Comparison of ENCODE assay signal across 17 cellular contexts in genomic region chr20:60009318-60009717, GRCh38. TPM values are rescaled to one million over a fixed set of nuclear protein-coding genes. Genes with fewer than 3 reads are reported as not detected.
DNase-seq lines count a peak whose midpoint lies in the region; ATAC-seq, FAIRE-seq and TF ChIP-seq lines count a peak whose summit lies in the region.
"Had no signal": no experiment of that assay in that cellular context is flagged by ENCODE, and none has a peak within 500 bp of the region (broad histone marks: within the 10 kb centered on the region; RNA-seq: fewer than 3 reads in every experiment).

No MANE protein-coding gene starts in this region.

- H3K27ac ChIP-seq in H1 (ENCODE audit: low read depth, low read length): no peak overlapping the region
- H3K27ac ChIP-seq: BLaER1 treated with 17β-estradiol and CSF1 and Interleukin-3, amounts not matched to agents 10 nM and 100 nM had no signal

- H3K9me3 ChIP-seq in H1 (ENCODE audit: insufficient read depth in 2 of 2, low read depth in 1 of 2, low read length in 1 of 2): no peaks in the 10 kb centered on the region
- H3K9me3 ChIP-seq in BE2C: no peaks in the 10 kb centered on the region
- H3K9me3 ChIP-seq: BLaER1 treated with 17β-estradiol and CSF1 and Interleukin-3, amounts not matched to agents 10 nM and 100 nM had no signal

- TF ChIP-seq RAD21 in H1 (IDR thresholded peaks at IDR 0.05 in 1 of 2, conservative IDR thresholded peaks at IDR 0.05 in 1 of 2; ENCODE audit: low read depth in 2 of 2, low read length in 2 of 2): no peak

- POLR2A ChIA-PET in H1 (lab: Charles Lee; ENCODE audit: partially characterized antibody): no interaction called here

- no peak overlapping the region for H3K18ac ChIP-seq in H1 (ENCODE audit: extremely low read depth, low read length)

- H3K4me2 ChIP-seq in H1 (ENCODE audit: insufficient read depth in 1 of 2, low read depth in 2 of 2, low read length in 2 of 2): no peak overlapping the region

- TF ChIP-seq POLR2A in H1 (IDR thresholded peaks at IDR 0.05; ENCODE audit: control extremely low read depth in 1 of 2, low read depth in 2 of 2, low read length in 2 of 2) (no peak), lower leg skin (IDR thresholded peaks at IDR 0.05) (no peak)

- H3K4me1 Mint-ChIP-seq in natural killer cell: peaks cover 35 to 41% of the 10 kb centered on the region in 2 donors

- no peak overlapping the region for H2BK20ac ChIP-seq in H1 (ENCODE audit: low read length)

- no peak overlapping the region for H2AK5ac ChIP-seq in H1 (ENCODE audit: low read depth, low read length)

- no peak for TF ChIP-seq EP300 in H1 (IDR thresholded peaks at IDR 0.05; ENCODE audit: borderline replicate concordance in 1 of 2, low read depth in 2 of 2, low read length in 2 of 2)

- FAIRE-seq in HTR-8/SVneo (lab: Jason Lieb, UNC) (peak; percentile 89), H1 (lab: Jason Lieb, UNC) (no peak)
- FAIRE-seq: GM19239 had no signal

- no peak overlapping the region for H3K56ac ChIP-seq in H1 (replicated peaks; ENCODE audit: insufficient read length, low read depth, low read length)

- no peak overlapping the region for H3K4me3 Mint-ChIP-seq in natural killer cell
- H3K4me3 Mint-ChIP-seq: CD4-positive, CD25-positive, alpha-beta regulatory T cell; HFFc6 had no signal

- H4K91ac ChIP-seq in H1 (replicated peaks; ENCODE audit: insufficient read length, low read length): no peak overlapping the region

- no peaks in the 10 kb centered on the region; a peak in 1 of 7 replicates for H3K27me3 ChIP-seq in H1 (replicated peaks in 1 of 4; ENCODE audit: control insufficient read depth in 3 of 4, extremely low read depth in 1 of 4, insufficient read depth in 3 of 4, low read length in 3 of 4)
- 0 out of 2 replicates have a peak, but pooled peaks cover 4% of the 10 kb centered on the region for H3K27me3 ChIP-seq in BE2C
- H3K27me3 ChIP-seq: BLaER1 treated with 17β-estradiol and CSF1 and Interleukin-3, amounts not matched to agents 10 nM and 100 nM had no signal

- H3K79me2 ChIP-seq in H1 (ENCODE audit: control insufficient read depth in 1 of 2, insufficient read depth in 2 of 2, low read length in 2 of 2): no peaks in the 10 kb centered on the region

- DNase-seq in HTR-8/SVneo (ENCODE audit: insufficient read length, low spot score) (no peak), H1 (ENCODE audit: low read depth in 1 of 2, low spot score in 2 of 2) (no peak), lower leg skin (ENCODE audit: low spot score in 2 of 2) (peak; percentile 5 to 53), retina (peak; percentile 31), BE2C (no peak), natural killer cell (no peak)
- DNase-seq in effector CD8-positive, alpha-beta T cell (lab: John Stamatoyannopoulos, UW): no peak
- DNase-seq: 8988T; AML-193; CD4-positive, CD25-positive, alpha-beta regulatory T cell; DMS53; GF-D8; GOT3; HCEC 1CT; HFFc6 had no signal

- no peak overlapping the region for H4K8ac ChIP-seq in H1 (ENCODE audit: extremely low read depth, insufficient read depth, low read length)

- no peaks in the 10 kb centered on the region for H3K79me1 ChIP-seq in H1 (ENCODE audit: low read depth, low read length)

- H2BK15ac ChIP-seq in H1 (ENCODE audit: low read length): no peak overlapping the region

- WGBS in H1 (ENCODE audit: extremely low coverage in 1 of 2, insufficient coverage in 1 of 2, insufficient read length in 1 of 2, insufficient replicate concordance in 2 of 2, low coverage in 1 of 2, low lambda C conversion rate in 2 of 2, missing lambda C conversion rate in 1 of 2), 2 experiments: 97% methylated on average over 12 of the region's 13 CpGs; no CpG with 5 or more reads in 1 of the 2 experiments
- WGBS in lower leg skin, 2 donors: 90 to 96% methylated on average over 13 of the region's 13 CpGs

- H2BK5ac ChIP-seq in H1 (ENCODE audit: low read depth, low read length): 0 out of 2 replicates have a peak overlapping the region, but pooled peaks have one; percentile 6

- H3K4me1 ChIP-seq in H1 (replicated peaks in 1 of 4; ENCODE audit: control insufficient read depth in 3 of 4, insufficient read depth in 4 of 4, low read length in 3 of 4): no peaks in the 10 kb centered on the region; a peak in 1 of 7 replicates
- H3K4me1 ChIP-seq in BE2C: no peaks in the 10 kb centered on the region

- no peak for ATAC-seq in natural killer cell

- H3K9me3 Mint-ChIP-seq in natural killer cell: no peaks in the 10 kb centered on the region
- H3K9me3 Mint-ChIP-seq: CD4-positive, CD25-positive, alpha-beta regulatory T cell; HFFc6 had no signal

- no peak overlapping the region for H2BK12ac ChIP-seq in H1 (ENCODE audit: low read depth, low read length)

- no peak overlapping the region for H3K4me3 ChIP-seq in H1 (ENCODE audit: extremely low read depth in 1 of 4, insufficient read depth in 2 of 4, low read depth in 3 of 4, low read length in 4 of 4)
- no peak overlapping the region for H3K4me3 ChIP-seq in lower leg skin (ENCODE audit: low read depth, poor library complexity, severe bottlenecking)
- H3K4me3 ChIP-seq in BE2C (ENCODE audit: low read depth, low read length): no peak overlapping the region
- H3K4me3 ChIP-seq: BLaER1 treated with 17β-estradiol and CSF1 and Interleukin-3, amounts not matched to agents 10 nM and 100 nM had no signal

- no peak overlapping the region for H2BK120ac ChIP-seq in H1 (replicated peaks; ENCODE audit: low read depth, low read length)

- H3K36me3 ChIP-seq in H1 (ENCODE audit: control insufficient read depth in 2 of 4, insufficient read depth in 4 of 4, low read length in 3 of 4) (no peaks in the 10 kb centered on the region), BE2C (no peaks in the 10 kb centered on the region)
- H3K36me3 ChIP-seq: BLaER1 treated with 17β-estradiol and CSF1 and Interleukin-3, amounts not matched to agents 10 nM and 100 nM had no signal

- H3K4ac ChIP-seq in H1 (replicated peaks; ENCODE audit: insufficient read length, low read depth, low read length): no peak overlapping the region

- H3K23ac ChIP-seq in H1 (ENCODE audit: insufficient read length): no peak overlapping the region

- no peak overlapping the region for H2AFZ ChIP-seq in H1 (ENCODE audit: low read length)

- H4K20me1 ChIP-seq in H1 (replicated peaks in 1 of 2; ENCODE audit: control insufficient read depth in 1 of 2, insufficient read depth in 2 of 2, low read length in 2 of 2): no peaks in the 10 kb centered on the region
- H4K20me1 ChIP-seq: BLaER1 treated with 17β-estradiol and CSF1 and Interleukin-3, amounts not matched to agents 10 nM and 100 nM had no signal

- TF ChIP-seq CTCF in H1 (IDR thresholded peaks at IDR 0.05; ENCODE audit: control extremely low read depth in 1 of 3, insufficient read depth in 1 of 3, low read depth in 1 of 3, low read length in 3 of 3): no peak
- TF ChIP-seq CTCF in lower leg skin (IDR thresholded peaks at IDR 0.05): no peak
- TF ChIP-seq CTCF in BE2C (IDR thresholded peaks at IDR 0.05; ENCODE audit: low read depth, low read length): no peak
- no peak for TF ChIP-seq CTCF in natural killer cell (IDR thresholded peaks at IDR 0.05)

- peaks cover 14 to 18% of the 10 kb centered on the region in 2 donors for H3K27me3 Mint-ChIP-seq in natural killer cell (ENCODE audit: low read depth in 2 of 2)

- H4K5ac ChIP-seq in H1 (ENCODE audit: insufficient read length, low read depth, low read length): no peak overlapping the region

- no peak overlapping the region for H3K27ac Mint-ChIP-seq in natural killer cell
- H3K27ac Mint-ChIP-seq: CD4-positive, CD25-positive, alpha-beta regulatory T cell; HFFc6 had no signal

- CTCF ChIA-PET in H1 (lab: Charles Lee; ENCODE audit: partially characterized antibody): interaction anchor here (0.6 to 4.1 kb wide), 21 partner anchors 7 to 75 kb away, joined by 3 to 25 read pairs (median 7); no protein-coding TSS in a partner anchor

- intact Hi-C loops in lower leg skin (cut with DNase I; ENCODE audit: low total_unique reads): no loop called here
- intact Hi-C loops in natural killer cell (cut with micrococcal nuclease): no loop called here

- no peaks in the 10 kb centered on the region for H3K23me2 ChIP-seq in H1 (ENCODE audit: low read depth, low read length)

- no peaks in the 10 kb centered on the region for H3K36me3 Mint-ChIP-seq in natural killer cell

- H3K9ac ChIP-seq in H1 (replicated peaks in 1 of 4; ENCODE audit: extremely low read depth in 1 of 4, low read depth in 3 of 4, low read length in 3 of 4): no peak overlapping the region
- H3K9ac ChIP-seq: BLaER1 treated with 17β-estradiol and CSF1 and Interleukin-3, amounts not matched to agents 10 nM and 100 nM had no signal

- no peak overlapping the region for H3K14ac ChIP-seq in H1 (ENCODE audit: insufficient read length)

TF ChIP-seq in H1, 55 proteins besides CTCF, POLR2A, EP300 and RAD21 (continues in another document):
- TF ChIP-seq ASH2L (IDR thresholded peaks at IDR 0.05; ENCODE audit: low read length) (no peak), JUND (IDR thresholded peaks at IDR 0.05; ENCODE audit: low read length) (no peak), KDM1A (IDR thresholded peaks at IDR 0.05; ENCODE audit: borderline replicate concordance, low read length) (no peak), RNF2 (IDR thresholded peaks at IDR 0.05; ENCODE audit: borderline replicate concordance, low read depth, low read length, missing control alignments, poor library complexity, severe bottlenecking) (no peak), JUN (IDR thresholded peaks at IDR 0.05; ENCODE audit: low read depth, low read length) (no peak), POLR2AphosphoS5 (IDR thresholded peaks at IDR 0.05; ENCODE audit: low read depth, low read length) (no peak), TAF1 (IDR thresholded peaks at IDR 0.05; ENCODE audit: low read depth, low read length) (no peak), HDAC2 (IDR thresholded peaks at IDR 0.05; ENCODE audit: borderline replicate concordance in 1 of 2, low read depth in 2 of 2, low read length in 2 of 2) (no peak), ZNF274 (IDR thresholded peaks at IDR 0.05; ENCODE audit: borderline replicate concordance, extremely low read depth, low read length) (no peak)
- TF ChIP-seq, protein P1, sequence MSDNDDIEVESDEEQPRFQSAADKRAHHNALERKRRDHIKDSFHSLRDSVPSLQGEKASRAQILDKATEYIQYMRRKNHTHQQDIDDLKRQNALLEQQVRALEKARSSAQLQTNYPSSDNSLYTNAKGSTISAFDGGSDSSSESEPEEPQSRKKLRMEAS (IDR thresholded peaks at IDR 0.05): no peak

RNA-seq across cellular contexts. Expression of gene CDH26, which starts 51.1 kb away (rescaled TPM):
- 1.7 and 2.3 TPM in 2 replicates for total RNA-seq in H1 (2021; fragmentation: NEBNext Ultra II Directional; extraction: Animal tissue kit (Norgen Biotek cat#: 25700))
- 0.78 and 1.5 TPM in 2 replicates for polyA plus RNA-seq in H1 (2011; rRNA removed)
- polyA plus RNA-seq in H1 (2011; cell fraction: cytosol; rRNA removed): 2.0 TPM
- polyA plus RNA-seq in H1 (2011; cell fraction: nucleus; rRNA removed): 2.0 TPM
- polyA plus RNA-seq in H1 (2012, experiment 1 of 2): 1.1 to 1.9 TPM (median 1.5 TPM) in 4 replicates
- 0.39 TPM for polyA plus RNA-seq in H1 (2012, experiment 2 of 2)
- polyA plus RNA-seq in H1 (2013, experiment 1 of 2): 1.3 TPM
- 1.3 TPM for polyA plus RNA-seq in H1 (2013, experiment 2 of 2)
- polyA minus RNA-seq in H1 (2011; rRNA and poly(A)+ RNA removed): 2.7 and 3.2 TPM in 2 replicates
- 1.5 TPM for polyA minus RNA-seq in H1 (2011; cell fraction: cytosol; rRNA and poly(A)+ RNA removed)
- 2.3 TPM for polyA minus RNA-seq in H1 (2011; cell fraction: nucleus; rRNA and poly(A)+ RNA removed)
- total RNA-seq in lower leg skin (10 to 100 TPM in 1 of 4 donors, 1 to 10 TPM in 3; 1.1 to 10.6 (median 1.8) TPM), natural killer cell (1 to 10 TPM; 1.2 to 2.0 (median 1.8) TPM)
- polyA plus RNA-seq in BE2C (2012; ENCODE audit: insufficient read depth, insufficient read length, low read depth): not detected

Comparison
In these comparisons a context has a peak if more than half of its experiments do, and no peak if none do; other contexts are left out.
1. DNase-seq: peak in lower leg skin (2 of 2) and retina (single experiment); none in HTR-8/SVneo (single experiment), H1 (0 of 2), BE2C (single experiment), natural killer cell (single experiment) and effector CD8-positive, alpha-beta T cell (single experiment).